12 cellular contexts compared by ENCODE assay signal in genomic region chr4:107993969-107994368, GRCh38. TPM values are rescaled to one million over a fixed set of nuclear protein-coding genes. Genes with fewer than 3 reads are reported as not detected.
DNase-seq lines count a peak whose midpoint lies in the region; ATAC-seq, FAIRE-seq and TF ChIP-seq lines count a peak whose summit lies in the region.
"Had no signal": no experiment of that assay in that cellular context is flagged by ENCODE, and none has a peak within 500 bp of the region (broad histone marks: within the 10 kb centered on the region; RNA-seq: fewer than 3 reads in every experiment).

No MANE protein-coding gene starts in this region.

- no peak for FAIRE-seq in urothelium cell line (lab: Jason Lieb, UNC)

- intact Hi-C loops in testis (cut with DNase I; ENCODE audit: low total_unique reads), result no loop called here

- no peaks in the 10 kb centered on the region for H3K9me3 ChIP-seq in testis
- H3K9me3 ChIP-seq: tibial nerve had no signal

- no peak for TF ChIP-seq CTCF in testis (IDR thresholded peaks at IDR 0.05)

- H3K27ac ChIP-seq in testis, result no peak overlapping the region
- H3K27ac ChIP-seq: tibial nerve had no signal

- WGBS in testis, 2 donors, result 55 to 65% methylated on average over 3 of the region's 3 CpGs

- peak; percentile 6 to 18 for DNase-seq in AML-193 (lab: John Stamatoyannopoulos, UW)
- peak; percentile 62 for DNase-seq in MV-4-11 (lab: John Stamatoyannopoulos, UW)
- DNase-seq in urothelium cell line (ENCODE audit: low spot score), result no peak
- DNase-seq in NCI-H524 (lab: John Stamatoyannopoulos, UW), result no peak
- DNase-seq in hippocampal formation (lab: John Stamatoyannopoulos, UW), result no peak
- no peak for DNase-seq in testis
- DNase-seq: C1 segment of cervical spinal cord; cortex of kidney; NK-92 treated with Interleukin-12 subunit alpha and Interleukin-12 subunit beta, amount 100 ng/mL, for 24 hours had no signal

- H3K36me3 ChIP-seq in testis (ENCODE audit: low read depth, missing control alignments), result no peaks in the 10 kb centered on the region

- H3K4me3 ChIP-seq in testis, result no peak overlapping the region
- H3K4me3 ChIP-seq: tibial nerve had no signal

- H3K4me1 ChIP-seq in testis, result peaks cover 27% of the 10 kb centered on the region

- H3K27me3 ChIP-seq in testis, result no peaks in the 10 kb centered on the region
- H3K27me3 ChIP-seq: tibial nerve had no signal

- ATAC-seq in GM18909 (IDR thresholded peaks at IDR 0.05; ENCODE audit: poor library complexity, unreplicated experiment), result peak; percentile 37
- peak; percentile 37 for ATAC-seq in HG02798 (IDR thresholded peaks at IDR 0.05; ENCODE audit: poor library complexity, unreplicated experiment)

- no peak for TF ChIP-seq POLR2A in testis (IDR thresholded peaks at IDR 0.05)

RNA-seq across cellular contexts. Expression of gene HADH, which starts 4.3 kb away (rescaled TPM):
- total RNA-seq in testis, result 10 to 100 TPM; 65.6 to 71.2 TPM
- polyA plus RNA-seq in testis (ENCODE audit: insufficient read depth, low read depth, low replicate concordance), result 73.8 TPM

Comparison
In these comparisons a context has a peak if more than half of its experiments do, and no peak if none do; other contexts are left out.
1. DNase-seq: peak in AML-193 (2 of 2) and MV-4-11 (single experiment); none in urothelium cell line (single experiment), NCI-H524 (0 of 2), hippocampal formation (0 of 2) and testis (single experiment).